In the genomic region with DNA sequence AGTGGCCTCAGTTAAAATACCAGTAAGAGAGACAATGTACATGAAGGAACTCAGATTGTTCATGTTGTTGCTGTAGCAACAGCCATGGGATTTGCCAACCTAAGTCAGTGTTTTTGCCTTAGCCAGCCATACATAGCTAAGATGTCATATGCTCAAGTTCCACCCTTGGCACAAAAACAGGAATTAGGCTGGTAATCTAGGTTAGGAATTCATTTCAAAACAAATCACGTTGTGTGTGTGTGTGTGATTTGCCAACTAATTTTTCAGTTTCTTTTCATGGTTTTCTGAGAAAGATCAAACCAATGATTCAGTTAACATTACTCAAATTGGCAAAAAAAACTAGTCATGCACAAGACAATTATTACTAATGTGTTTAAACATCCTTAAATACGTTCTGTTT, we compare ENCODE assay signal across 13 cellular contexts.
DNase-seq lines count a peak whose midpoint lies in the region; ATAC-seq, FAIRE-seq and TF ChIP-seq lines count a peak whose summit lies in the region.
"Had no signal": no experiment of that assay in that cellular context is flagged by ENCODE, and none has a peak within 500 bp of the region (broad histone marks: within the 10 kb centered on the region; RNA-seq: fewer than 3 reads in every experiment).

No MANE protein-coding gene starts in this region.

- H3K9ac ChIP-seq in astrocyte (ENCODE audit: low read length) = no peak overlapping the region

- TF ChIP-seq CTCF in astrocyte (IDR thresholded peaks at IDR 0.05; ENCODE audit: insufficient read depth, low read depth, low read length) = no peak
- no peak for TF ChIP-seq CTCF in foreskin keratinocyte (conservative IDR thresholded peaks at IDR 0.05)

- no peaks in the 10 kb centered on the region for H3K36me3 Mint-ChIP-seq in astrocyte (ENCODE audit: low read depth, unreplicated experiment)

- no peaks in the 10 kb centered on the region for H3K79me2 ChIP-seq in astrocyte (ENCODE audit: insufficient read depth, low read length)

- H3K9me3 ChIP-seq in astrocyte (ENCODE audit: insufficient read depth, low read depth, low read length) = no peaks in the 10 kb centered on the region

- peak overlapping the region; percentile 66 for H2AFZ ChIP-seq in astrocyte (ENCODE audit: low read depth, low read length)

- H3K36me3 ChIP-seq in astrocyte (ENCODE audit: insufficient read depth, low read length) = no peaks in the 10 kb centered on the region

- H3K27me3 ChIP-seq in astrocyte (ENCODE audit: insufficient read depth, low read length) = no peaks in the 10 kb centered on the region
- H3K27me3 ChIP-seq in foreskin keratinocyte = no peaks in the 10 kb centered on the region

- no peaks in the 10 kb centered on the region for H3K9me3 Mint-ChIP-seq in astrocyte (ENCODE audit: unreplicated experiment)
- H3K9me3 Mint-ChIP-seq: neural crest cell had no signal

- H3K27me3 Mint-ChIP-seq in astrocyte (ENCODE audit: low read depth, unreplicated experiment) = no peaks in the 10 kb centered on the region

- peak; percentile 37 for ATAC-seq in foreskin keratinocyte
- no peak for ATAC-seq in GM21515 (IDR thresholded peaks at IDR 0.05; ENCODE audit: unreplicated experiment)
- ATAC-seq in GM19455 (IDR thresholded peaks at IDR 0.05; ENCODE audit: unreplicated experiment) = no peak
- no peak for ATAC-seq in GM18867 (IDR thresholded peaks at IDR 0.05; ENCODE audit: unreplicated experiment)
- ATAC-seq: K562, left cardiac atrium had no signal

- H4K20me1 ChIP-seq in astrocyte (ENCODE audit: insufficient read depth, low read length) = no peaks in the 10 kb centered on the region

- H3K4me1 Mint-ChIP-seq in astrocyte (ENCODE audit: low read depth, unreplicated experiment) = peaks cover 2% of the 10 kb centered on the region

- H3K4me1 ChIP-seq in astrocyte (ENCODE audit: insufficient read depth, low read length) (peaks cover 3% of the 10 kb centered on the region), foreskin keratinocyte (peaks cover 9% of the 10 kb centered on the region)

- no peak overlapping the region for H3K27ac ChIP-seq in astrocyte (ENCODE audit: low read depth, low read length)
- peak overlapping the region; percentile 1 for H3K27ac ChIP-seq in foreskin keratinocyte
- H3K27ac ChIP-seq: C4-2B had no signal

- H3K27ac Mint-ChIP-seq in astrocyte (ENCODE audit: unreplicated experiment) = no peak overlapping the region

- FAIRE-seq in GM12892 (lab: Jason Lieb, UNC) (peak; percentile 80), astrocyte (lab: Jason Lieb, UNC) (peak; percentile 63)
- FAIRE-seq: K562 had no signal

- no peak overlapping the region for H3K4me3 ChIP-seq in astrocyte (ENCODE audit: insufficient read depth, low read depth, low read length)
- H3K4me3 ChIP-seq: K562 had no signal

- H3K4me2 ChIP-seq in astrocyte (ENCODE audit: low read length) = no peak overlapping the region

- no peak for TF ChIP-seq POLR2A in GM12892 (IDR thresholded peaks at IDR 0.05; ENCODE audit: low read depth, low read length)

- no peak overlapping the region for H3K4me3 Mint-ChIP-seq in astrocyte (ENCODE audit: unreplicated experiment)
- H3K4me3 Mint-ChIP-seq: neural crest cell had no signal

- peak; percentile 66 for DNase-seq in AG08395 (ENCODE audit: low spot score)
- no peak for DNase-seq in GM12892 (ENCODE audit: insufficient read length)
- peak; percentile 82 for DNase-seq in astrocyte (ENCODE audit: low read depth)
- DNase-seq in foreskin keratinocyte = peak; percentile 32 to 55
- no peak for DNase-seq in SIG-M5 (lab: John Stamatoyannopoulos, UW)
- DNase-seq: left cardiac atrium, RPMI8226 had no signal

Comparison
In these comparisons a context has a peak if more than half of its experiments do, and no peak if none do; other contexts are left out.
1. DNase-seq: peak in AG08395 (single experiment), astrocyte (single experiment) and foreskin keratinocyte (2 of 2); none in GM12892 (single experiment) and SIG-M5 (single experiment).